In the genomic region with DNA sequence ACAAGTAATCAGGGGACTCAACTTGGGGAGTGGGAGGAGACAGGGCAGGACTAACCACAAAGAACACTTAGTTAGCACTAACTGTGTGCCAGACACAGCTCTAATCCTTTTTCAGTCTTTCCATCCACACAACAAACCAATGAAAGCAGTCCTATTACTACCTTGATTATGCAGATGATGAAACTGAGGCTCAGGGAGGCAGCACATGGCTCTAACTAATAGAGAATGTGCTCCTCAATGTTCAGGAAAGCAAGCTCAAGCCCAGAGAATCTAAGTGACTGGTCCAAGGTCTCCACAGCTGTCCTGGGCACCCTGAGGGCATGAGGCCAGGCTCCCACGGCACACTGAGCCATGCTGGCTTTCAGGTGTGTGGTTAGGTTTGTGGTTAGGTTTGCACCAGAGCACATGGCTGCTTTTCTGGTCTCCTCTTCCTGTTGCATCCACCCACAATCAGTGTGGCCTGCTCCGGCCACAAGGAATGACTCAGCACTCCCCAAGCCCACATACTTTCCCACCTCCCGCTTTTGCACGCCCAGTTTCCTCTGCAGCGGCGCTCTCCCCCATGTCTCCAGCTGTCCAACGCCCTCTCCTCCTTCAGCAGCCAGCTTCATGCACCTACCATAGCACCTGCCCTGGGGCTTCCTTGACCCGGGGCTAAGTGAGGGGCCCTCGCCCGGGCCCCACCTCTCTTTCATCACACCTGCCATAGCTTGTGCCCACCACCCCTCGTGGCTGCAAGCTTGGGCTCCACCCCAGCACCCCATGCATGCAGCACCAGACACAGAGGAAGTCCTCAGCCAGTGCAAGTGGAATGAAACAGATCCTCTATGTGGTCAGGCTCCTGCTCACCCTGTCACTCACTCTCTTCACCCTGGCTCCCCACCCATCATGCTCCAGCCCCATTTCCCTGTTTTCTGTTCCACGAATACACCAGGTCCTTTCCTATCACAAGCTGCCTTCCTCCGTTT, we compare ENCODE assay signal across 10 cellular contexts.
DNase-seq lines count a peak whose midpoint lies in the region; ATAC-seq and TF ChIP-seq lines count a peak whose summit lies in the region.
"Had no signal": no experiment of that assay in that cellular context is flagged by ENCODE, and none has a peak within 500 bp of the region (broad histone marks: within the 10 kb centered on the region; RNA-seq: fewer than 3 reads in every experiment).

No MANE protein-coding gene starts in this region.

- TF ChIP-seq CTCF in spleen (IDR thresholded peaks at IDR 0.05 in 8 of 11, conservative IDR thresholded peaks at IDR 0.05 in 3 of 11) (no peak), heart right ventricle (IDR thresholded peaks at IDR 0.05) (no peak)

- peaks cover 16% of the 10 kb centered on the region for H3K4me1 Mint-ChIP-seq in activated T-helper 17 cell treated with anti-CD3 and anti-CD28 coated beads, Interleukin-2, amount 50 U/mL, for 72 hours

- H3K27me3 ChIP-seq in spleen (replicated peaks in 1 of 7) (peaks cover 0 to 68% (median 0%) of the 10 kb centered on the region in 7 donors), heart right ventricle (peaks cover 0 to 33% (median 15%) of the 10 kb centered on the region in 7 donors)

- H3K36me3 ChIP-seq in spleen (no peaks in the 10 kb centered on the region), heart right ventricle (no peaks in the 10 kb centered on the region)
- H3K36me3 ChIP-seq: neutrophil had no signal

- H3K4me3 ChIP-seq in spleen = no peak overlapping the region
- no peak overlapping the region for H3K4me3 ChIP-seq in heart right ventricle

- DNase-seq in HS-5 (ENCODE audit: low read depth) (peak; percentile 9), spleen (peak; percentile 61), NCI-H524 treated with DMSO at 0.1 percent for 48 hours (lab: John Stamatoyannopoulos, UW) (no peak), Right ventricle myocardium inferior (ENCODE audit: missing footprints) (no peak), heart right ventricle (no peak)
- DNase-seq: activated B cell treated with CpG ODN at 0.5 μM for 24 hours had no signal

- H3K27ac Mint-ChIP-seq in activated T-helper 17 cell treated with anti-CD3 and anti-CD28 coated beads, Interleukin-2, amount 50 U/mL, for 72 hours = no peak overlapping the region
- H3K27ac Mint-ChIP-seq: activated B cell treated with CpG ODN at 0.5 μM for 24 hours had no signal

- H3K27me3 Mint-ChIP-seq in activated T-helper 17 cell treated with anti-CD3 and anti-CD28 coated beads, Interleukin-2, amount 50 U/mL, for 72 hours = peaks cover 26% of the 10 kb centered on the region

- no peak for TF ChIP-seq POLR2A in spleen (IDR thresholded peaks at IDR 0.05)

- H3K27ac ChIP-seq in spleen (no peak overlapping the region), heart right ventricle (no peak overlapping the region)
- H3K27ac ChIP-seq: neutrophil had no signal

- H3K4me1 ChIP-seq in spleen (peaks cover 0 to 14% (median 8%) of the 10 kb centered on the region in 6 donors), heart right ventricle (peaks cover 0 to 14% (median 0%) of the 10 kb centered on the region in 9 donors)

- H3K9me3 ChIP-seq in spleen (no peaks in the 10 kb centered on the region), heart right ventricle (no peaks in the 10 kb centered on the region)
- H3K9me3 ChIP-seq: neutrophil had no signal

- 16 to 43% (median 24%) methylated on average over 13 of the region's 13 CpGs for WGBS in spleen, 5 donors
- WGBS in heart right ventricle, 2 donors = 62 to 71% methylated on average over 13 of the region's 13 CpGs

- H3K9me3 Mint-ChIP-seq in activated T-helper 17 cell treated with anti-CD3 and anti-CD28 coated beads, Interleukin-2, amount 50 U/mL, for 72 hours = no peaks in the 10 kb centered on the region
- H3K9me3 Mint-ChIP-seq: activated B cell treated with CpG ODN at 0.5 μM for 24 hours had no signal

- no peaks in the 10 kb centered on the region for H3K36me3 Mint-ChIP-seq in activated T-helper 17 cell treated with anti-CD3 and anti-CD28 coated beads, Interleukin-2, amount 50 U/mL, for 72 hours (ENCODE audit: low read depth)

- intact Hi-C loops in spleen (cut with DNase I; ENCODE audit: low total_unique reads) (no loop called here), Right ventricle myocardium inferior (cut with DNase I) (no loop called here), heart right ventricle (cut with DNase I) (no loop called here)

- H3K4me3 Mint-ChIP-seq in activated T-helper 17 cell treated with anti-CD3 and anti-CD28 coated beads, Interleukin-2, amount 50 U/mL, for 72 hours = peak overlapping the region; percentile 18
- H3K4me3 Mint-ChIP-seq: activated B cell treated with CpG ODN at 0.5 μM for 24 hours had no signal

- ATAC-seq in GM18502 (IDR thresholded peaks at IDR 0.05; ENCODE audit: poor library complexity, unreplicated experiment) (peak; percentile 80), GM21619 (IDR thresholded peaks at IDR 0.05; ENCODE audit: unreplicated experiment) (peak; percentile 83), Right ventricle myocardium inferior (no peak), heart right ventricle (no peak)
- ATAC-seq in activated T-helper 17 cell treated with anti-CD3 and anti-CD28 coated beads, Interleukin-2, amount 50 U/mL, for 72 hours (replicated peaks) = peak; percentile 83

Comparison
In these comparisons a context has a peak if more than half of its experiments do, and no peak if none do; other contexts are left out.
1. ATAC-seq: peak in GM18502 (single experiment), GM21619 (single experiment) and activated T-helper 17 cell treated with anti-CD3 and anti-CD28 coated beads, Interleukin-2, amount 50 U/mL, for 72 hours (single experiment); none in Right ventricle myocardium inferior (single experiment) and heart right ventricle (0 of 8).
2. DNase-seq: peak in HS-5 (single experiment) and spleen (single experiment); none in NCI-H524 treated with DMSO at 0.1 percent for 48 hours (single experiment), Right ventricle myocardium inferior (single experiment) and heart right ventricle (0 of 2).